ENCODE assay signal across 29 cellular contexts in genomic region chr4:24234288-24234848, GRCh38.
"Had no signal": no experiment of that assay in that cellular context is flagged by ENCODE, and none has a peak within 500 bp of the region (broad histone marks: within the 10 kb centered on the region; RNA-seq: fewer than 3 reads in every experiment).

No MANE protein-coding gene starts in this region.

- ATAC-seq: activated naive CD4-positive, alpha-beta T cell treated with anti-CD3 and anti-CD28 coated beads, Interleukin-2, amount 50 U/mL, for 72 hours; activated naive CD8-positive, alpha-beta T cell treated with anti-CD3 and anti-CD28 coated beads, Interleukin-2, amount 50 U/mL, for 24 hours; activated T-cell treated with anti-CD3 and anti-CD28 coated beads, Interleukin-2, amount 50 U/mL, for 4 hours; body of pancreas had no signal

- H3K4me1 ChIP-seq: ascending aorta, body of pancreas had no signal

- H3K36me3 Mint-ChIP-seq: activated CD4-positive, alpha-beta memory T cell treated with anti-CD3 and anti-CD28 coated beads for 36 hours had no signal

- H3K27ac ChIP-seq: ascending aorta, body of pancreas, RWPE1, VCaP had no signal

- H3K4me1 Mint-ChIP-seq: activated CD4-positive, alpha-beta T cell treated with anti-CD3 and anti-CD28 coated beads, Interleukin-2, amount 10 ng/mL, durations not matched to agents 7 days and 5 days; activated naive CD8-positive, alpha-beta T cell treated with anti-CD3 and anti-CD28 coated beads, Interleukin-2, amount 50 U/mL, for 24 hours had no signal

- H3K4me3 ChIP-seq: ascending aorta, body of pancreas, Peyer's patch had no signal

- H3K9me3 ChIP-seq: ascending aorta, body of pancreas, Peyer's patch had no signal

- H3K36me3 ChIP-seq: ascending aorta, Peyer's patch had no signal

- H3K4me3 Mint-ChIP-seq: activated CD4-positive, alpha-beta memory T cell treated with anti-CD3 and anti-CD28 coated beads for 36 hours; activated CD4-positive, alpha-beta T cell treated with anti-CD3 and anti-CD28 coated beads, Interleukin-2, amount 10 ng/mL, durations not matched to agents 7 days and 5 days; activated naive CD8-positive, alpha-beta T cell treated with anti-CD3 and anti-CD28 coated beads, Interleukin-2, amount 50 U/mL, for 24 hours; activated T-cell treated with anti-CD3 and anti-CD28 coated beads, Interleukin-2, amount 50 U/mL, for 4 hours had no signal

- H3K27me3 Mint-ChIP-seq: activated CD4-positive, alpha-beta memory T cell treated with anti-CD3 and anti-CD28 coated beads for 36 hours; activated CD4-positive, alpha-beta T cell treated with anti-CD3 and anti-CD28 coated beads, Interleukin-2, amount 10 ng/mL, durations not matched to agents 7 days and 5 days; activated naive CD8-positive, alpha-beta T cell treated with anti-CD3 and anti-CD28 coated beads, Interleukin-2, amount 50 U/mL, for 24 hours had no signal

- H3K27ac Mint-ChIP-seq: activated CD4-positive, alpha-beta memory T cell treated with anti-CD3 and anti-CD28 coated beads for 36 hours; activated CD4-positive, alpha-beta T cell treated with anti-CD3 and anti-CD28 coated beads, Interleukin-2, amount 10 ng/mL, durations not matched to agents 7 days and 5 days; activated naive CD4-positive, alpha-beta T cell treated with anti-CD3 and anti-CD28 coated beads, Interleukin-2, amount 50 U/mL, for 72 hours; activated naive CD8-positive, alpha-beta T cell treated with anti-CD3 and anti-CD28 coated beads, Interleukin-2, amount 50 U/mL, for 24 hours had no signal

- H3K9me3 Mint-ChIP-seq: activated CD4-positive, alpha-beta memory T cell treated with anti-CD3 and anti-CD28 coated beads for 36 hours; activated CD4-positive, alpha-beta T cell treated with anti-CD3 and anti-CD28 coated beads, Interleukin-2, amount 10 ng/mL, durations not matched to agents 7 days and 5 days; activated naive CD4-positive, alpha-beta T cell treated with anti-CD3 and anti-CD28 coated beads, Interleukin-2, amount 50 U/mL, for 72 hours had no signal

- H3K27me3 ChIP-seq: ascending aorta, body of pancreas, Peyer's patch had no signal

- DNase-seq: activated CD4-positive, alpha-beta memory T cell treated with anti-CD3 and anti-CD28 coated beads for 36 hours; activated CD4-positive, alpha-beta T cell treated with anti-CD3 and anti-CD28 coated beads, Interleukin-2, amount 10 ng/mL, durations not matched to agents 7 days and 5 days; activated CD4-positive, CD25-positive, alpha-beta regulatory T cell; activated CD8-positive, alpha-beta memory T cell treated with anti-CD3 and anti-CD28 coated beads for 24 hours; activated effector memory CD4-positive, alpha-beta T cell treated with anti-CD3 and anti-CD28 coated beads, Interleukin-2, amount 50 U/mL, for 16 hours; activated naive CD4-positive, alpha-beta T cell treated with Interleukin-2 at 50 U/mL for 16 hours; activated naive CD8-positive, alpha-beta T cell treated with anti-CD3 and anti-CD28 coated beads, Interleukin-2, amount 50 U/mL, for 24 hours; activated T-cell treated with anti-CD3 and anti-CD28 coated beads, Interleukin-2, amount 50 U/mL, for 4 hours; amniotic stem cell; body of pancreas; IMR-90; Kasumi-1; KBM-7; NCI-H1048; NCI-H146; NCI-H187 treated with DMSO at 0.1 percent for 48 hours; NCI-H2081 treated with DMSO at 0.1 percent for 48 hours; NCI-H2227 treated with DMSO at 0.1 percent for 48 hours; NCI-H446 treated with DMSO at 0.1 percent for 48 hours; NCI-H526; NCI-H82; NK-92 treated with Interleukin-12 subunit alpha and Interleukin-12 subunit beta, amount 100 ng/mL, for 24 hours; Peyer's patch; SHP77 treated with DMSO at 0.1 percent for 48 hours; T-helper 2 cell had no signal
